ENCODE assay signal across 17 cellular contexts in the genomic region with DNA sequence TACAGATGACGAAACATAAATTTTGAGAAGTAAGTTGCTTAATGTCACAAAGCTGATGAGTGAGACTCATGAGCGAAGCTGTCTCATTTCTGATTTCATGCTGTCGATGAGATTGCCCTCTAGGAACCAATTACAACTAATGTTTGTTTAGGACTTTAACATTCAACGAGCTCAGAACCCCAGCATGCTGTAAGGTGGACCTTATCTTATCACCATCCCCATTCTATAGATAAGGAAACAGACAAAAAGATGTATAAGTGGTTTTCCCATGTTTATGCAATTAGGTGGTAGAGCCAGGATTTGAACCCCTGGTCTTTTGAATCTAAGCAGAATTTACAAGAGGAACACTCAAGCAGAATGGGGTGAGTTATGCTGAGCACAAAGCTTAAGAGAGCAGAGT. TPM values are rescaled to one million over a fixed set of nuclear protein-coding genes. Genes with fewer than 3 reads are reported as not detected.
"Had no signal": no experiment of that assay in that cellular context is flagged by ENCODE, and none has a peak within 500 bp of the region (broad histone marks: within the 10 kb centered on the region; RNA-seq: fewer than 3 reads in every experiment).

No MANE protein-coding gene starts in this region.

- FAIRE-seq: endothelial cell of umbilical vein had no signal

- H3K27me3 ChIP-seq: esophagus muscularis mucosa, heart right ventricle, tibial artery, uterus had no signal

- H3K36me3 ChIP-seq: cardiac muscle cell, esophagus muscularis mucosa, heart right ventricle, tibial artery, uterus had no signal

- H3K4me2 ChIP-seq: smooth muscle cell had no signal

- H3K4me3 ChIP-seq: cardiac muscle cell, esophagus muscularis mucosa, heart right ventricle, smooth muscle cell, tibial artery, uterus had no signal

- H3K9ac ChIP-seq: parathyroid adenoma had no signal

- H3K79me2 ChIP-seq: parathyroid adenoma had no signal

- H3K27ac ChIP-seq: cardiac muscle cell, heart right ventricle, parathyroid adenoma, tibial artery, uterus had no signal

- ATAC-seq: heart right ventricle; natural killer cell treated with Interleukin-12 subunit alpha and Interleukin-12 subunit beta and Interleukin-15 and Interleukin-18, amount 100 ng/mL, for 72 hours; sciatic nerve had no signal

- DNase-seq: activated CD4-positive, alpha-beta T cell treated with anti-CD3 and anti-CD28 coated beads, Interleukin-2, amount 10 ng/mL, durations not matched to agents 24 days and 14 days; activated CD8-positive, alpha-beta memory T cell treated with anti-CD3 and anti-CD28 coated beads, Interleukin-2, amount 50 U/mL, for 4 hours; activated effector memory CD4-positive, alpha-beta T cell treated with Interleukin-2 at 50 U/mL for 16 hours; activated T-cell treated with anti-CD3 and anti-CD28 coated beads, Interleukin-2, amount 50 U/mL, for 48 hours; effector CD8-positive, alpha-beta T cell; heart right ventricle; immature natural killer cell; stimulated activated naive CD4-positive, alpha-beta T cell; tibial artery; uterus had no signal

- H2AFZ ChIP-seq: parathyroid adenoma had no signal

- H3K4me1 ChIP-seq: tibial artery, uterus had no signal

- H3K9me3 ChIP-seq: esophagus muscularis mucosa, heart right ventricle, tibial artery, uterus had no signal

RNA-seq across cellular contexts. Expression of a gene that starts 23.0 kb away (rescaled TPM):
- total RNA-seq: activated CD4-positive, alpha-beta T cell treated with anti-CD3 and anti-CD28 coated beads, Interleukin-2, amount 10 ng/mL, durations not matched to agents 24 days and 14 days; natural killer cell treated with Interleukin-12 subunit alpha and Interleukin-12 subunit beta and Interleukin-15 and Interleukin-18, amount 100 ng/mL, for 72 hours had no signal
- polyA plus RNA-seq: immature natural killer cell had no signal
